35 cellular contexts compared by ENCODE assay signal in the genomic region with DNA sequence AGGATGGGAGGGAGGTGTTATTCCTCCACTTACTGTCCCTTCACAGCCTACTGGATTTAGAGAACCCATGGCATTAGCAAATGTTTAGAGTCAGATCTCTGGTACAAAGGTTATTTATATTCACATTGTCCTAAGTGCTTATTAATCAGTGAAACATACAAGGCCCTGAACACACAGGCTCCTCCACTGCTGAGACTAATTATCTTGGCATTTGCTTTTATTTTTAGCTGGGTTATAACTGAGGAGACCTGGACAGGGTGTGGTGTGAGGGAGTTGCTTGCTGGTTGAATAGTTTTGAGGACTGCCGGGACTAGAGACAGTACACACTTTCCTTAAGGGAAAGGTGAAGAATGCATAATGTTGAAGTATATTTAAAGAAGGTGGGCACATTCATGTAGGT.
A peak's percentile ranks its signal among the peaks of the same experiment; 100 is the strongest.
DNase-seq lines count a peak whose midpoint lies in the region; FAIRE-seq and TF ChIP-seq lines count a peak whose summit lies in the region.
"Had no signal": no experiment of that assay in that cellular context is flagged by ENCODE, and none has a peak within 500 bp of the region (broad histone marks: within the 10 kb centered on the region; RNA-seq: fewer than 3 reads in every experiment).

No MANE protein-coding gene starts in this region.

- no peaks in the 10 kb centered on the region for H3K27me3 ChIP-seq in keratinocyte (ENCODE audit: control insufficient read depth, extremely low read depth, insufficient read depth, low read length)
- H3K27me3 ChIP-seq in small intestine (ENCODE audit: control insufficient read depth in 2 of 2, insufficient read depth in 2 of 2, low read length in 2 of 2) = no peaks in the 10 kb centered on the region
- H3K27me3 ChIP-seq: adrenal gland, gastroesophageal sphincter, sigmoid colon had no signal

- no peaks in the 10 kb centered on the region for H3K4me1 Mint-ChIP-seq in activated naive CD4-positive, alpha-beta T cell treated with anti-CD3 and anti-CD28 coated beads, Interleukin-2, amount 50 U/mL, for 24 hours
- H3K4me1 Mint-ChIP-seq in activated naive CD4-positive, alpha-beta T cell treated with anti-CD3 and anti-CD28 coated beads for 36 hours (ENCODE audit: low read depth) = no peaks in the 10 kb centered on the region
- H3K4me1 Mint-ChIP-seq: CD4-positive, CD25-positive, alpha-beta regulatory T cell; central memory CD8-positive, alpha-beta T cell; mesothelial cell of epicardium; natural killer cell had no signal

- H3K79me2 ChIP-seq in keratinocyte (ENCODE audit: control insufficient read depth, insufficient read depth, low read length) = no peaks in the 10 kb centered on the region

- 18 to 58% (median 44%) methylated on average over 1 of the region's 1 CpG for WGBS in small intestine, 3 donors

- CTCF ChIA-PET in activated naive CD4-positive, alpha-beta T cell treated with anti-CD3 and anti-CD28 coated beads for 36 hours (lab: Charles Lee) = no interaction called here
- CTCF ChIA-PET in RWPE1 (lab: Yijun Ruan, JAX) = interaction anchor here (0.6 kb wide), 1 partner anchor 23 kb away, joined by 6 read pairs; no protein-coding TSS in a partner anchor

- H3K4me3 ChIP-seq in keratinocyte (ENCODE audit: control insufficient read depth in 2 of 3, extremely low read depth in 1 of 3, insufficient read depth in 2 of 3, low read depth in 1 of 3, low read length in 3 of 3) (no peak overlapping the region), small intestine (ENCODE audit: low read depth in 1 of 2, low read length in 2 of 2) (no peak overlapping the region)
- H3K4me3 ChIP-seq: adrenal gland, gastroesophageal sphincter, K562, prostate gland, sigmoid colon had no signal

- peak; percentile 60 for FAIRE-seq in keratinocyte (lab: Jason Lieb, UNC)
- FAIRE-seq in small intestine (lab: Jason Lieb, UNC) = no peak
- FAIRE-seq: GM19239, H1, HTR-8/SVneo, K562 had no signal

- no peak for TF ChIP-seq CTCF in RWPE1 (conservative IDR thresholded peaks at IDR 0.05; ENCODE audit: low read depth)
- TF ChIP-seq CTCF in keratinocyte (optimal IDR thresholded peaks at IDR 0.05 in 1 of 3, IDR thresholded peaks at IDR 0.05 in 1 of 3, conservative IDR thresholded peaks at IDR 0.05 in 1 of 3; ENCODE audit: extremely low read depth in 1 of 3, insufficient read depth in 2 of 3, low read length in 3 of 3) = no peak

- H3K9ac ChIP-seq in keratinocyte (ENCODE audit: control insufficient read depth, extremely low read depth, insufficient read depth, low read length) = no peak overlapping the region

- H3K36me3 Mint-ChIP-seq in activated naive CD4-positive, alpha-beta T cell treated with anti-CD3 and anti-CD28 coated beads, Interleukin-2, amount 50 U/mL, for 24 hours = no peaks in the 10 kb centered on the region
- no peaks in the 10 kb centered on the region for H3K36me3 Mint-ChIP-seq in activated naive CD4-positive, alpha-beta T cell treated with anti-CD3 and anti-CD28 coated beads for 36 hours (ENCODE audit: low read depth)
- H3K36me3 Mint-ChIP-seq: CD4-positive, CD25-positive, alpha-beta regulatory T cell; natural killer cell had no signal

- H3K9me1 ChIP-seq in keratinocyte (ENCODE audit: control insufficient read depth, extremely low read depth, insufficient read depth, low read length) = no peaks in the 10 kb centered on the region

- H3K27ac Mint-ChIP-seq in activated naive CD4-positive, alpha-beta T cell treated with anti-CD3 and anti-CD28 coated beads, Interleukin-2, amount 50 U/mL, for 24 hours = peak overlapping the region; percentile 25
- no peak overlapping the region for H3K27ac Mint-ChIP-seq in activated naive CD4-positive, alpha-beta T cell treated with anti-CD3 and anti-CD28 coated beads for 36 hours
- H3K27ac Mint-ChIP-seq: dendritic cell treated with granulocyte-macrophage colony-stimulating factor and Interleukin-4, amounts not matched to agents 40 ng/mL and 50 ng/mL, for 4 days; mesothelial cell of epicardium; natural killer cell; T-helper 17 cell had no signal

- no peak overlapping the region for H3K27ac ChIP-seq in RWPE1
- no peak overlapping the region for H3K27ac ChIP-seq in keratinocyte (ENCODE audit: control insufficient read depth, insufficient read depth, low read length)
- H3K27ac ChIP-seq in small intestine (ENCODE audit: low read depth in 1 of 2, low read length in 1 of 2) = no peak overlapping the region
- H3K27ac ChIP-seq: 22Rv1, adrenal gland, gastroesophageal sphincter, prostate gland, sigmoid colon had no signal

- H4K20me1 ChIP-seq in keratinocyte (ENCODE audit: control insufficient read depth, extremely low read depth, insufficient read depth, low read length) = no peaks in the 10 kb centered on the region

- POLR2A ChIA-PET in RWPE1 (lab: Yijun Ruan, JAX; ENCODE audit: low non-redundant PET) = no interaction called here

- no peak overlapping the region for H3K4me2 ChIP-seq in keratinocyte (ENCODE audit: control insufficient read depth, extremely low read depth, insufficient read depth, low read depth, low read length)

- DNase-seq in activated naive CD4-positive, alpha-beta T cell treated with anti-CD3 and anti-CD28 coated beads for 36 hours = no peak
- DNase-seq in RWPE1 (ENCODE audit: low spot score) (peak; percentile 7), keratinocyte (ENCODE audit: low read depth, low spot score) (no peak), small intestine (peak; percentile 41), NCI-H2081 treated with DMSO at 0.1 percent for 48 hours (lab: John Stamatoyannopoulos, UW) (no peak), NCI-H69 (lab: John Stamatoyannopoulos, UW) (no peak), NCI-H2171 treated with DMSO at 0.1 percent for 48 hours (lab: John Stamatoyannopoulos, UW) (no peak)
- DNase-seq: activated CD4-positive, alpha-beta T cell treated with anti-CD3 and anti-CD28 coated beads, Interleukin-2, amount 50 U/mL, for 48 hours; activated CD4-positive, CD25-positive, alpha-beta regulatory T cell treated with anti-CD3 and anti-CD28 coated beads, Interleukin-2, amount 50 U/mL, for 72 hours; activated T-cell treated with anti-CD3 and anti-CD28 coated beads, Interleukin-2, amount 50 U/mL, for 48 hours; adrenal gland; CD4-positive, CD25-positive, alpha-beta regulatory T cell; natural killer cell; NCI-H1105; NCI-H187 treated with DMSO at 0.1 percent for 48 hours; NCI-H524 treated with DMSO at 0.1 percent for 48 hours; NK-92 treated with Interleukin-12 subunit alpha and Interleukin-12 subunit beta, amount 100 ng/mL, for 24 hours; occipital lobe; PC-3; SHP77; sigmoid colon; stimulated activated CD4-positive, alpha-beta T cell treated with anti-CD3 and anti-CD28 coated beads, Interleukin-4, amount 100 ng/mL, for 24 hours; T-helper 17 cell; trophoblast cell had no signal

- no peak overlapping the region for H3K4me3 Mint-ChIP-seq in activated naive CD4-positive, alpha-beta T cell treated with anti-CD3 and anti-CD28 coated beads, Interleukin-2, amount 50 U/mL, for 24 hours
- H3K4me3 Mint-ChIP-seq in activated naive CD4-positive, alpha-beta T cell treated with anti-CD3 and anti-CD28 coated beads for 36 hours = no peak overlapping the region
- H3K4me3 Mint-ChIP-seq: CD4-positive, CD25-positive, alpha-beta regulatory T cell; central memory CD8-positive, alpha-beta T cell; dendritic cell treated with granulocyte-macrophage colony-stimulating factor and Interleukin-4, amounts not matched to agents 40 ng/mL and 50 ng/mL, for 4 days; mesothelial cell of epicardium; natural killer cell; T-helper 17 cell had no signal

- H3K9me3 ChIP-seq in keratinocyte (ENCODE audit: control insufficient read depth, low read depth, low read length) = peaks cover 3% of the 10 kb centered on the region
- no peaks in the 10 kb centered on the region for H3K9me3 ChIP-seq in small intestine (ENCODE audit: control insufficient read depth, low read depth)
- H3K9me3 ChIP-seq: adrenal gland, gastroesophageal sphincter, prostate gland, sigmoid colon had no signal

- H3K4me1 ChIP-seq in keratinocyte (ENCODE audit: control insufficient read depth, extremely low read depth, insufficient read depth, low read length) (peaks cover 16% of the 10 kb centered on the region), small intestine (ENCODE audit: control insufficient read depth in 2 of 2, insufficient read depth in 1 of 2, low read depth in 1 of 2, low read length in 1 of 2) (no peaks in the 10 kb centered on the region)
- H3K4me1 ChIP-seq: adrenal gland, prostate gland, sigmoid colon had no signal

- H3K36me3 ChIP-seq in keratinocyte (ENCODE audit: control insufficient read depth in 2 of 2, extremely low read depth in 1 of 2, insufficient read depth in 2 of 2, low read length in 2 of 2) (no peaks in the 10 kb centered on the region), small intestine (ENCODE audit: control insufficient read depth in 2 of 2, insufficient read depth in 2 of 2, low read length in 2 of 2) (no peaks in the 10 kb centered on the region)
- H3K36me3 ChIP-seq: adrenal gland, gastroesophageal sphincter, prostate gland, sigmoid colon had no signal

- no peak overlapping the region for H2AFZ ChIP-seq in keratinocyte (ENCODE audit: control insufficient read depth, low read length)

- intact Hi-C loops in activated naive CD4-positive, alpha-beta T cell treated with anti-CD3 and anti-CD28 coated beads for 36 hours (cut with micrococcal nuclease) = no loop called here

- dilution Hi-C loops in keratinocyte (cut with MboI; ENCODE audit: extremely low pct_ligation_motif_present, low sequenced_read_pairs) = no loop called here

- no peaks in the 10 kb centered on the region for H3K9me3 Mint-ChIP-seq in activated naive CD4-positive, alpha-beta T cell treated with anti-CD3 and anti-CD28 coated beads, Interleukin-2, amount 50 U/mL, for 24 hours
- H3K9me3 Mint-ChIP-seq in activated naive CD4-positive, alpha-beta T cell treated with anti-CD3 and anti-CD28 coated beads for 36 hours = no peaks in the 10 kb centered on the region
- H3K9me3 Mint-ChIP-seq: CD4-positive, CD25-positive, alpha-beta regulatory T cell; central memory CD8-positive, alpha-beta T cell; dendritic cell treated with granulocyte-macrophage colony-stimulating factor and Interleukin-4, amounts not matched to agents 40 ng/mL and 50 ng/mL, for 4 days; natural killer cell had no signal

- no peaks in the 10 kb centered on the region for H3K27me3 Mint-ChIP-seq in activated naive CD4-positive, alpha-beta T cell treated with anti-CD3 and anti-CD28 coated beads, Interleukin-2, amount 50 U/mL, for 24 hours
- no peaks in the 10 kb centered on the region for H3K27me3 Mint-ChIP-seq in activated naive CD4-positive, alpha-beta T cell treated with anti-CD3 and anti-CD28 coated beads for 36 hours (ENCODE audit: low read depth)
- H3K27me3 Mint-ChIP-seq: CD4-positive, CD25-positive, alpha-beta regulatory T cell had no signal

Comparison
In these comparisons a context has a peak if more than half of its experiments do, and no peak if none do; other contexts are left out.
1. DNase-seq: peak in RWPE1 (single experiment) and small intestine (single experiment); none in activated naive CD4-positive, alpha-beta T cell treated with anti-CD3 and anti-CD28 coated beads for 36 hours (single experiment), keratinocyte (single experiment), NCI-H2081 treated with DMSO at 0.1 percent for 48 hours (single experiment), NCI-H69 (single experiment) and NCI-H2171 treated with DMSO at 0.1 percent for 48 hours (single experiment).